In the genomic region with DNA sequence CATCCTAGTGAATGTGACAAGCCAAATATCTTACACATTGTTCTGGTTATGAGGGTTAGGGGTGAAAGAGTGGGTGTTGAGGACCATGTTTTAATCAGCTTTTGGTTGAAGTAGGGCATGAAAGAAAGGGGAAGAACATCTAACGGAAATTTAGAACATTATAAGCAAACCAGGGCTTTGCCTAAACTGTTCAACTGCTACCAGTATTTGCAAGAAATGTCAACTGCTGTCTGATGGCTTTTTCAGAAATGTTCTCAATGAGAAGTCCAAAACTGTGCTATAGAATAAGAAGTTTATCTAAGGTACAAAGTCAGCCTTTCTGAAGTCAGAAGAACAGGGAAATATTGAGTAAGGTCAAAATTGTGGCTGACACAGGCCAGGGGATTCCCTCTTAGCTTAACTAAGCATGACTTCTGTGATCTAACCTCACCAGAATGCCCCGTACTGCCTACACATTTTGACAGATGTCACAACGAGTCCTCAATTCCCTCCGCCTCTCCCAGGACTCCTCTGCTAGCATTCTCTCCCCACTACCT, we compare ENCODE assay signal across 10 cellular contexts.
DNase-seq lines count a peak whose midpoint lies in the region; ATAC-seq and TF ChIP-seq lines count a peak whose summit lies in the region.
"Had no signal": no experiment of that assay in that cellular context is flagged by ENCODE, and none has a peak within 500 bp of the region (broad histone marks: within the 10 kb centered on the region; RNA-seq: fewer than 3 reads in every experiment).

No MANE protein-coding gene starts in this region.

- H3K4me1 ChIP-seq in OCI-LY3 (ENCODE audit: low read length) (peaks cover 33% of the 10 kb centered on the region), colonic mucosa (no peaks in the 10 kb centered on the region)

- peak overlapping the region; percentile 63 for H3K27ac ChIP-seq in OCI-LY3 (ENCODE audit: low read length)
- no peak overlapping the region for H3K27ac ChIP-seq in colonic mucosa

- intact Hi-C loops in colonic mucosa (cut with DNase I), result no loop called here

- CTCF ChIA-PET in WTC11 (lab: Charles Lee), result interaction anchor here (1.3 kb wide), 1 partner anchor 51 kb away, joined by 4 read pairs; no protein-coding TSS in a partner anchor

- H3K27me3 Mint-ChIP-seq in WTC11 (ENCODE audit: low read depth), result no peaks in the 10 kb centered on the region

- H3K27me3 ChIP-seq in OCI-LY3 (ENCODE audit: low read depth, low read length) (no peaks in the 10 kb centered on the region), colonic mucosa (no peaks in the 10 kb centered on the region)

- H3K36me3 Mint-ChIP-seq in WTC11, result no peaks in the 10 kb centered on the region

- POLR2A ChIA-PET in WTC11 (lab: Charles Lee), result no interaction called here

- H3K79me2 ChIP-seq in OCI-LY3 (ENCODE audit: low read length), result no peaks in the 10 kb centered on the region

- no peak overlapping the region for H3K27ac Mint-ChIP-seq in WTC11

- H3K36me3 ChIP-seq in OCI-LY3 (replicated peaks; ENCODE audit: low read depth, low read length) (no peaks in the 10 kb centered on the region), colonic mucosa (no peaks in the 10 kb centered on the region)

- peaks cover 13% of the 10 kb centered on the region for H3K4me1 Mint-ChIP-seq in WTC11

- peak overlapping the region; percentile 45; the same call in 1 of the 2 replicates for H2AFZ ChIP-seq in OCI-LY3 (ENCODE audit: low read depth, low read length)

- H3K9me3 ChIP-seq in OCI-LY3 (ENCODE audit: insufficient read depth, low read length) (no peaks in the 10 kb centered on the region), colonic mucosa (no peaks in the 10 kb centered on the region)

- H3K9me3 Mint-ChIP-seq in WTC11, result no peaks in the 10 kb centered on the region

- DNase-seq in stimulated activated CD4-positive, alpha-beta T cell treated with anti-CD3 and anti-CD28 coated beads, Interleukin-1b, Interleukin-23, amount 100 ng/mL, for 48 hours, result peak; percentile 49
- DNase-seq in WTC11 (ENCODE audit: low spot score) (no peak), NCI-H1694 (lab: John Stamatoyannopoulos, UW) (no peak), HCEC 1CT (no peak), colonic mucosa (no peak)
- DNase-seq: IMR-90, kidney had no signal

- H3K4me3 Mint-ChIP-seq in WTC11, result no peak overlapping the region

- TF ChIP-seq CTCF in OCI-LY3 (IDR thresholded peaks at IDR 0.05; ENCODE audit: low read depth, low read length) (no peak), WTC11 (IDR thresholded peaks at IDR 0.05) (no peak), colonic mucosa (IDR thresholded peaks at IDR 0.05) (no peak)

- H3K9ac ChIP-seq in OCI-LY3 (ENCODE audit: low read length) (peak overlapping the region; percentile 17; the same call in 1 of the 2 replicates), colonic mucosa (ENCODE audit: low read depth in 2 of 2, low read length in 2 of 2) (no peak overlapping the region)

- H3K4me3 ChIP-seq in OCI-LY3 (ENCODE audit: low read length) (peak overlapping the region; percentile 33), colonic mucosa (no peak overlapping the region)

- no peaks in the 10 kb centered on the region for H4K20me1 ChIP-seq in OCI-LY3 (ENCODE audit: insufficient read depth, low read length)

- H3K4me2 ChIP-seq in OCI-LY3 (ENCODE audit: low read length), result peak overlapping the region; percentile 70

- ATAC-seq in GM18873 (IDR thresholded peaks at IDR 0.05; ENCODE audit: low FRiP score, unreplicated experiment) (peak; percentile 93), HG02571 (IDR thresholded peaks at IDR 0.05; ENCODE audit: unreplicated experiment) (peak; percentile 93), WTC11 (no peak)

TF ChIP-seq in WTC11, 78 proteins besides CTCF, POLR2A, EP300 and RAD21 (continues in another document):
- TF ChIP-seq GTF2I (CRISPR knock-in tag; conservative IDR thresholded peaks at IDR 0.05), result no peak
- TF ChIP-seq FOXK1 (CRISPR knock-in tag; IDR thresholded peaks at IDR 0.05), result no peak
- TF ChIP-seq MXD4 (CRISPR knock-in tag; IDR thresholded peaks at IDR 0.05; ENCODE audit: borderline replicate concordance), result no peak
- TF ChIP-seq ZNF671 (CRISPR knock-in tag; IDR thresholded peaks at IDR 0.05), result no peak
- TF ChIP-seq NFYB (CRISPR knock-in tag; conservative IDR thresholded peaks at IDR 0.05; ENCODE audit: low read depth), result no peak
- TF ChIP-seq, protein P1, sequence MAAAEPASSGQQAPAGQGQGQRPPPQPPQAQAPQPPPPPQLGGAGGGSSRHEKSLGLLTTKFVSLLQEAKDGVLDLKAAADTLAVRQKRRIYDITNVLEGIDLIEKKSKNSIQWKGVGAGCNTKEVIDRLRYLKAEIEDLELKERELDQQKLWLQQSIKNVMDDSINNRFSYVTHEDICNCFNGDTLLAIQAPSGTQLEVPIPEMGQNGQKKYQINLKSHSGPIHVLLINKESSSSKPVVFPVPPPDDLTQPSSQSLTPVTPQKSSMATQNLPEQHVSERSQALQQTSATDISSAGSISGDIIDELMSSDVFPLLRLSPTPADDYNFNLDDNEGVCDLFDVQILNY (CRISPR knock-in tag; IDR thresholded peaks at IDR 0.05), result no peak
- no peak for TF ChIP-seq MYBL2 (CRISPR knock-in tag; IDR thresholded peaks at IDR 0.05)
- TF ChIP-seq, protein P2, sequence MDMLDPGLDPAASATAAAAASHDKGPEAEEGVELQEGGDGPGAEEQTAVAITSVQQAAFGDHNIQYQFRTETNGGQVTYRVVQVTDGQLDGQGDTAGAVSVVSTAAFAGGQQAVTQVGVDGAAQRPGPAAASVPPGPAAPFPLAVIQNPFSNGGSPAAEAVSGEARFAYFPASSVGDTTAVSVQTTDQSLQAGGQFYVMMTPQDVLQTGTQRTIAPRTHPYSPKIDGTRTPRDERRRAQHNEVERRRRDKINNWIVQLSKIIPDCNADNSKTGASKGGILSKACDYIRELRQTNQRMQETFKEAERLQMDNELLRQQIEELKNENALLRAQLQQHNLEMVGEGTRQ (CRISPR knock-in tag; IDR thresholded peaks at IDR 0.05), result no peak
- TF ChIP-seq ZNF317 (CRISPR knock-in tag; IDR thresholded peaks at IDR 0.05; ENCODE audit: borderline replicate concordance, low read depth), result no peak
- TF ChIP-seq ZNF263 (CRISPR knock-in tag; IDR thresholded peaks at IDR 0.05; ENCODE audit: low read depth), result no peak
- TF ChIP-seq, protein P3, sequence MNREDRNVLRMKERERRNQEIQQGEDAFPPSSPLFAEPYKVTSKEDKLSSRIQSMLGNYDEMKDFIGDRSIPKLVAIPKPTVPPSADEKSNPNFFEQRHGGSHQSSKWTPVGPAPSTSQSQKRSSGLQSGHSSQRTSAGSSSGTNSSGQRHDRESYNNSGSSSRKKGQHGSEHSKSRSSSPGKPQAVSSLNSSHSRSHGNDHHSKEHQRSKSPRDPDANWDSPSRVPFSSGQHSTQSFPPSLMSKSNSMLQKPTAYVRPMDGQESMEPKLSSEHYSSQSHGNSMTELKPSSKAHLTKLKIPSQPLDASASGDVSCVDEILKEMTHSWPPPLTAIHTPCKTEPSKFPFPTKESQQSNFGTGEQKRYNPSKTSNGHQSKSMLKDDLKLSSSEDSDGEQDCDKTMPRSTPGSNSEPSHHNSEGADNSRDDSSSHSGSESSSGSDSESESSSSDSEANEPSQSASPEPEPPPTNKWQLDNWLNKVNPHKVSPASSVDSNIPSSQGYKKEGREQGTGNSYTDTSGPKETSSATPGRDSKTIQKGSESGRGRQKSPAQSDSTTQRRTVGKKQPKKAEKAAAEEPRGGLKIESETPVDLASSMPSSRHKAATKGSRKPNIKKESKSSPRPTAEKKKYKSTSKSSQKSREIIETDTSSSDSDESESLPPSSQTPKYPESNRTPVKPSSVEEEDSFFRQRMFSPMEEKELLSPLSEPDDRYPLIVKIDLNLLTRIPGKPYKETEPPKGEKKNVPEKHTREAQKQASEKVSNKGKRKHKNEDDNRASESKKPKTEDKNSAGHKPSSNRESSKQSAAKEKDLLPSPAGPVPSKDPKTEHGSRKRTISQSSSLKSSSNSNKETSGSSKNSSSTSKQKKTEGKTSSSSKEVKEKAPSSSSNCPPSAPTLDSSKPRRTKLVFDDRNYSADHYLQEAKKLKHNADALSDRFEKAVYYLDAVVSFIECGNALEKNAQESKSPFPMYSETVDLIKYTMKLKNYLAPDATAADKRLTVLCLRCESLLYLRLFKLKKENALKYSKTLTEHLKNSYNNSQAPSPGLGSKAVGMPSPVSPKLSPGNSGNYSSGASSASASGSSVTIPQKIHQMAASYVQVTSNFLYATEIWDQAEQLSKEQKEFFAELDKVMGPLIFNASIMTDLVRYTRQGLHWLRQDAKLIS (CRISPR knock-in tag; IDR thresholded peaks at IDR 0.05; ENCODE audit: borderline replicate concordance), result no peak
- TF ChIP-seq, protein P4, sequence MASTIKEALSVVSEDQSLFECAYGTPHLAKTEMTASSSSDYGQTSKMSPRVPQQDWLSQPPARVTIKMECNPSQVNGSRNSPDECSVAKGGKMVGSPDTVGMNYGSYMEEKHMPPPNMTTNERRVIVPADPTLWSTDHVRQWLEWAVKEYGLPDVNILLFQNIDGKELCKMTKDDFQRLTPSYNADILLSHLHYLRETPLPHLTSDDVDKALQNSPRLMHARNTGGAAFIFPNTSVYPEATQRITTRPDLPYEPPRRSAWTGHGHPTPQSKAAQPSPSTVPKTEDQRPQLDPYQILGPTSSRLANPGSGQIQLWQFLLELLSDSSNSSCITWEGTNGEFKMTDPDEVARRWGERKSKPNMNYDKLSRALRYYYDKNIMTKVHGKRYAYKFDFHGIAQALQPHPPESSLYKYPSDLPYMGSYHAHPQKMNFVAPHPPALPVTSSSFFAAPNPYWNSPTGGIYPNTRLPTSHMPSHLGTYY (CRISPR knock-in tag; IDR thresholded peaks at IDR 0.05), result no peak
- no peak for TF ChIP-seq TEAD1 (CRISPR knock-in tag; IDR thresholded peaks at IDR 0.05)
- TF ChIP-seq SOX15 (CRISPR knock-in tag; IDR thresholded peaks at IDR 0.05), result no peak
- TF ChIP-seq, protein P5, sequence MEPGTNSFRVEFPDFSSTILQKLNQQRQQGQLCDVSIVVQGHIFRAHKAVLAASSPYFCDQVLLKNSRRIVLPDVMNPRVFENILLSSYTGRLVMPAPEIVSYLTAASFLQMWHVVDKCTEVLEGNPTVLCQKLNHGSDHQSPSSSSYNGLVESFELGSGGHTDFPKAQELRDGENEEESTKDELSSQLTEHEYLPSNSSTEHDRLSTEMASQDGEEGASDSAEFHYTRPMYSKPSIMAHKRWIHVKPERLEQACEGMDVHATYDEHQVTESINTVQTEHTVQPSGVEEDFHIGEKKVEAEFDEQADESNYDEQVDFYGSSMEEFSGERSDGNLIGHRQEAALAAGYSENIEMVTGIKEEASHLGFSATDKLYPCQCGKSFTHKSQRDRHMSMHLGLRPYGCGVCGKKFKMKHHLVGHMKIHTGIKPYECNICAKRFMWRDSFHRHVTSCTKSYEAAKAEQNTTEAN (CRISPR knock-in tag; IDR thresholded peaks at IDR 0.05), result no peak
